ENCODE assay signal across 28 cellular contexts in genomic region chr12:64142382-64142781, GRCh38.
"Had no signal": no experiment of that assay in that cellular context is flagged by ENCODE, and none has a peak within 500 bp of the region (broad histone marks: within the 10 kb centered on the region; RNA-seq: fewer than 3 reads in every experiment).

No MANE protein-coding gene starts in this region.

- H3K4me1 ChIP-seq: left ventricle myocardium inferior, neural progenitor cell, right atrium auricular region, right lobe of liver, suprapubic skin, tibial nerve, uterus had no signal

- H3K36me3 ChIP-seq: neural progenitor cell, neutrophil, ovary, right lobe of liver, uterus had no signal

- H2AFZ ChIP-seq: neural progenitor cell had no signal

- H3K9me3 ChIP-seq: left ventricle myocardium inferior, neutrophil, ovary, right atrium auricular region, right lobe of liver, suprapubic skin, thoracic aorta, tibial nerve, uterus had no signal

- ATAC-seq: left colon; natural killer cell; right lobe of liver; stimulated activated naive B cell treated with anti-CD40 and anti-IgM and Interleukin-4, amounts not matched to agents 10 μg/mL and 1 μg/mL and 100 μg/mL, for 72 hours had no signal

- H3K4me3 ChIP-seq: left ventricle myocardium inferior, lung, neural progenitor cell, ovary, right atrium auricular region, right lobe of liver, smooth muscle cell, suprapubic skin, thoracic aorta, tibial nerve, uterus had no signal

- H3K27ac ChIP-seq: left ventricle myocardium inferior, neural progenitor cell, neutrophil, ovary, right atrium auricular region, right lobe of liver, suprapubic skin, thoracic aorta, tibial nerve, uterus had no signal

- H3K27me3 ChIP-seq: neural progenitor cell, ovary, right atrium auricular region, right lobe of liver, suprapubic skin, tibial nerve, uterus had no signal

- H3K9me3 Mint-ChIP-seq: mesothelial cell of epicardium; natural killer cell; stimulated activated naive B cell treated with anti-CD40 and anti-IgM and Interleukin-4, amounts not matched to agents 10 μg/mL and 1 μg/mL and 100 μg/mL, for 72 hours; stimulated activated naive CD8-positive, alpha-beta T cell treated with anti-CD3 and anti-CD28 coated beads, Interleukin-15, Interleukin-2, amounts not matched to agents 100 ng/mL and 50 ng/mL, for 24 hours; type B pancreatic cell had no signal

- H3K27ac Mint-ChIP-seq: immature natural killer cell; mesothelial cell of epicardium; naive B cell; natural killer cell; nephron progenitor cell; neural progenitor cell; progenitor cell of endocrine pancreas; stimulated activated naive B cell treated with anti-CD40 and anti-IgM and Interleukin-4, amounts not matched to agents 10 μg/mL and 1 μg/mL and 100 μg/mL, for 72 hours; stimulated activated naive CD8-positive, alpha-beta T cell treated with anti-CD3 and anti-CD28 coated beads, Interleukin-15, Interleukin-2, amounts not matched to agents 100 ng/mL and 50 ng/mL, for 24 hours; type B pancreatic cell had no signal

- H3K27me3 Mint-ChIP-seq: naive B cell, progenitor cell of endocrine pancreas, type B pancreatic cell had no signal

- H3K4me1 Mint-ChIP-seq: mesothelial cell of epicardium had no signal

- H3K4me2 ChIP-seq: neural progenitor cell, smooth muscle cell had no signal

- DNase-seq: hippocampal formation; immature natural killer cell; kidney; left colon; left ventricle myocardium inferior; naive B cell; natural killer cell; nephron progenitor cell; ovary; right lobe of liver; stimulated activated CD4-positive, alpha-beta T cell treated with anti-CD3 and anti-CD28 coated beads, Interleukin-1b, Interleukin-23, amount 100 ng/mL, for 48 hours; stimulated activated CD4-positive, alpha-beta T cell treated with anti-CD3 and anti-CD28 coated beads, Interleukin-2, amount 100 ng/mL, for 48 hours; stimulated activated CD4-positive, alpha-beta T cell treated with anti-CD3 and anti-CD28 coated beads, Interleukin-4, amount 100 ng/mL, for 4 hours; stimulated activated CD8-positive, alpha-beta memory T cell treated with anti-CD3 and anti-CD28 coated beads, Interleukin-4, amount 100 ng/mL, for 48 hours; stimulated activated naive B cell treated with anti-CD40 and anti-IgM and Interleukin-4, amounts not matched to agents 10 μg/mL and 1 μg/mL and 100 μg/mL, for 72 hours; uterus had no signal

- H3K36me3 Mint-ChIP-seq: immature natural killer cell; naive B cell; natural killer cell; stimulated activated naive B cell treated with anti-CD40 and anti-IgM and Interleukin-4, amounts not matched to agents 10 μg/mL and 1 μg/mL and 100 μg/mL, for 72 hours had no signal

- H3K9ac ChIP-seq: neural progenitor cell had no signal

- H3K4me3 Mint-ChIP-seq: immature natural killer cell; mesothelial cell of epicardium; naive B cell; natural killer cell; nephron progenitor cell; neural progenitor cell; stimulated activated naive B cell treated with anti-CD40 and anti-IgM and Interleukin-4, amounts not matched to agents 10 μg/mL and 1 μg/mL and 100 μg/mL, for 72 hours; stimulated activated naive CD8-positive, alpha-beta T cell treated with anti-CD3 and anti-CD28 coated beads, Interleukin-15, Interleukin-2, amounts not matched to agents 100 ng/mL and 50 ng/mL, for 24 hours; type B pancreatic cell had no signal
